In the genomic region with DNA sequence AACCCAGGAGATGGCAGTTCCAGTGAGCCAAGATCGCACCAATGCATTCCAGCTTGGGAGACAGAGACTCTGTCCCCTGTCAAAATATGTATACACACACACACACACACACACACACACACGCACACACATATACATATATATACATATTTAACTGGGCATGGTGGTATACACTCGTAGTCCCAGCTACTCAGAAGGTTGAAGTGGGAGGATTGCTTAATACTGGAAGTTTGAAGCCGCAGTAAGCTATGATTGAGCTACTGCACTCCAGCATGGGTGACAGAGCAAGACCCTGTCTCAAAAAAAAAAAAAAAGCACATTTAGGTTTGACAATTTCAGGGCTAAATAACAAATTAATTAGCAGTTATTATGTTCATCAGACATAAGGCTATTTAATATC, we compare ENCODE assay signal across 17 cellular contexts. TPM values are rescaled to one million over a fixed set of nuclear protein-coding genes. Genes with fewer than 3 reads are reported as not detected.
A peak's percentile ranks its signal among the peaks of the same experiment; 100 is the strongest.
DNase-seq lines count a peak whose midpoint lies in the region; ATAC-seq and TF ChIP-seq lines count a peak whose summit lies in the region.
"Had no signal": no experiment of that assay in that cellular context is flagged by ENCODE, and none has a peak within 500 bp of the region (broad histone marks: within the 10 kb centered on the region; RNA-seq: fewer than 3 reads in every experiment).

No MANE protein-coding gene starts in this region.

- H3K79me2 ChIP-seq in trophoblast cell (ENCODE audit: control insufficient read depth, insufficient read depth, low read length, poor library complexity) = no peaks in the 10 kb centered on the region

- H3K4me1 Mint-ChIP-seq in activated CD4-positive, alpha-beta T cell treated with anti-CD3 and anti-CD28 coated beads for 36 hours = peaks cover 13% of the 10 kb centered on the region
- no peaks in the 10 kb centered on the region for H3K4me1 Mint-ChIP-seq in CD4-positive, alpha-beta memory T cell
- H3K4me1 Mint-ChIP-seq: CD14-positive monocyte; CD4-positive, CD25-positive, alpha-beta regulatory T cell had no signal

- H3K23ac ChIP-seq in trophoblast cell (ENCODE audit: low read length) = no peak overlapping the region

- H3K79me1 ChIP-seq in trophoblast cell (ENCODE audit: low read length) = no peaks in the 10 kb centered on the region

- TF ChIP-seq CTCF in left lung (IDR thresholded peaks at IDR 0.05) = no peak

- H2AFZ ChIP-seq in trophoblast cell (ENCODE audit: insufficient read depth, low read length, poor library complexity) = no peak overlapping the region

- H3K36me3 Mint-ChIP-seq in activated CD4-positive, alpha-beta T cell treated with anti-CD3 and anti-CD28 coated beads for 36 hours (ENCODE audit: low read depth) = no peaks in the 10 kb centered on the region
- no peaks in the 10 kb centered on the region for H3K36me3 Mint-ChIP-seq in CD4-positive, alpha-beta memory T cell
- H3K36me3 Mint-ChIP-seq: CD14-positive monocyte; CD4-positive, CD25-positive, alpha-beta regulatory T cell; CD8-positive, alpha-beta T cell had no signal

- H3K4me1 ChIP-seq in left lung (no peaks in the 10 kb centered on the region), trophoblast cell (ENCODE audit: control insufficient read depth in 1 of 2, insufficient read depth in 2 of 2, low read length in 2 of 2) (no peaks in the 10 kb centered on the region)
- H3K4me1 ChIP-seq in CD4-positive, alpha-beta memory T cell (ENCODE audit: insufficient read depth, low read length) = no peaks in the 10 kb centered on the region
- H3K4me1 ChIP-seq: BE2C, Caco-2 had no signal

- H3K27me3 ChIP-seq in left lung (no peaks in the 10 kb centered on the region), trophoblast cell (ENCODE audit: insufficient read depth, low read length) (no peaks in the 10 kb centered on the region)
- H3K27me3 ChIP-seq in CD4-positive, alpha-beta memory T cell (ENCODE audit: insufficient read depth, low read length) = no peaks in the 10 kb centered on the region
- H3K27me3 ChIP-seq: BE2C, BLaER1 had no signal

- H3K9me3 Mint-ChIP-seq in activated CD4-positive, alpha-beta T cell treated with anti-CD3 and anti-CD28 coated beads for 36 hours (ENCODE audit: low read depth) = no peaks in the 10 kb centered on the region
- no peaks in the 10 kb centered on the region for H3K9me3 Mint-ChIP-seq in CD4-positive, alpha-beta memory T cell
- H3K9me3 Mint-ChIP-seq: CD4-positive, CD25-positive, alpha-beta regulatory T cell; CD8-positive, alpha-beta T cell had no signal

- DNase-seq in left lung (no peak), trophoblast cell (no peak), SKM-1 (lab: John Stamatoyannopoulos, UW; ENCODE audit: unreplicated experiment) (no peak)
- DNase-seq in activated CD4-positive, alpha-beta T cell treated with anti-CD3 and anti-CD28 coated beads for 36 hours = no peak
- DNase-seq in CD4-positive, alpha-beta memory T cell = no peak
- DNase-seq: 8988T; ACHN; BE2C; C1 segment of cervical spinal cord; Caco-2; Calu3; CD4-positive, CD25-positive, alpha-beta regulatory T cell; CD8-positive, alpha-beta T cell; DMS79 treated with DMSO at 0.1 percent for 48 hours; GF-D8 had no signal

- H3K4ac ChIP-seq in trophoblast cell (ENCODE audit: low read depth, low read length) = no peak overlapping the region

- intact Hi-C loops in left lung (cut with DNase I) = no loop called here
- intact Hi-C loops in activated CD4-positive, alpha-beta T cell treated with anti-CD3 and anti-CD28 coated beads for 36 hours (cut with DNase I, micrococcal nuclease) = no loop called here
- intact Hi-C loops in CD4-positive, alpha-beta memory T cell (cut with micrococcal nuclease) = no loop called here

- H3K27ac ChIP-seq in left lung = no peak overlapping the region
- no peak overlapping the region for H3K27ac ChIP-seq in trophoblast cell (ENCODE audit: low read depth, low read length)
- H3K27ac ChIP-seq in CD4-positive, alpha-beta memory T cell (ENCODE audit: low read depth, low read length) = no peak overlapping the region
- H3K27ac ChIP-seq: BLaER1 had no signal

- WGBS in trophoblast cell (ENCODE audit: extremely low coverage, insufficient coverage, insufficient read length) = no CpG with 5 or more reads among the region's 4 CpGs

- no peak overlapping the region for H3K9ac ChIP-seq in trophoblast cell (ENCODE audit: low read length)
- H3K9ac ChIP-seq: BLaER1 had no signal

- ATAC-seq in left lung = peak; percentile 57
- no peak for ATAC-seq in activated CD4-positive, alpha-beta T cell treated with anti-CD3 and anti-CD28 coated beads for 36 hours
- ATAC-seq: CD8-positive, alpha-beta T cell had no signal

- no peak overlapping the region for H3K4me3 ChIP-seq in left lung
- no peak overlapping the region for H3K4me3 ChIP-seq in trophoblast cell (ENCODE audit: low read depth, low read length)
- no peak overlapping the region for H3K4me3 ChIP-seq in CD4-positive, alpha-beta memory T cell (ENCODE audit: low read length in 2 of 2)
- H3K4me3 ChIP-seq: BLaER1 had no signal

- no peaks in the 10 kb centered on the region for H3K27me3 Mint-ChIP-seq in activated CD4-positive, alpha-beta T cell treated with anti-CD3 and anti-CD28 coated beads for 36 hours
- H3K27me3 Mint-ChIP-seq in CD4-positive, alpha-beta memory T cell = peaks cover 4 to 5% of the 10 kb centered on the region in 2 donors
- H3K27me3 Mint-ChIP-seq: CD4-positive, CD25-positive, alpha-beta regulatory T cell had no signal

- no peak overlapping the region for H3K27ac Mint-ChIP-seq in activated CD4-positive, alpha-beta T cell treated with anti-CD3 and anti-CD28 coated beads for 36 hours
- no peak overlapping the region for H3K27ac Mint-ChIP-seq in CD4-positive, alpha-beta memory T cell
- H3K27ac Mint-ChIP-seq: CD14-positive monocyte; CD4-positive, CD25-positive, alpha-beta regulatory T cell; CD8-positive, alpha-beta T cell had no signal

- no peak overlapping the region for H3K4me2 ChIP-seq in trophoblast cell (ENCODE audit: low read length)
- H3K4me2 ChIP-seq: BLaER1 had no signal

- POLR2A ChIA-PET in activated CD4-positive, alpha-beta T cell treated with anti-CD3 and anti-CD28 coated beads for 36 hours (lab: Charles Lee) = no interaction called here
- POLR2A ChIA-PET in CD4-positive, alpha-beta memory T cell (lab: Charles Lee; ENCODE audit: partially characterized antibody) = no interaction called here

- H3K36me3 ChIP-seq in left lung (no peaks in the 10 kb centered on the region), trophoblast cell (ENCODE audit: control insufficient read depth in 1 of 2, insufficient read depth in 2 of 2, low read length in 2 of 2) (no peaks in the 10 kb centered on the region)
- no peaks in the 10 kb centered on the region for H3K36me3 ChIP-seq in CD4-positive, alpha-beta memory T cell (ENCODE audit: insufficient read depth, low read length)
- H3K36me3 ChIP-seq: BE2C, BLaER1 had no signal

- no peak overlapping the region for H2BK5ac ChIP-seq in trophoblast cell (ENCODE audit: low read depth, low read length, poor library complexity)

- H2AK5ac ChIP-seq in trophoblast cell (ENCODE audit: low read length) = no peak overlapping the region

- no peak overlapping the region for H3K18ac ChIP-seq in trophoblast cell (ENCODE audit: low read length)

- H3K4me3 Mint-ChIP-seq in activated CD4-positive, alpha-beta T cell treated with anti-CD3 and anti-CD28 coated beads for 36 hours = no peak overlapping the region
- no peak overlapping the region for H3K4me3 Mint-ChIP-seq in CD4-positive, alpha-beta memory T cell
- H3K4me3 Mint-ChIP-seq: CD14-positive monocyte; CD4-positive, CD25-positive, alpha-beta regulatory T cell; CD8-positive, alpha-beta T cell had no signal

- H3K14ac ChIP-seq in trophoblast cell (ENCODE audit: low read length) = no peak overlapping the region

- H2BK120ac ChIP-seq in trophoblast cell (ENCODE audit: insufficient read depth, low read length, poor library complexity) = peak overlapping the region; percentile 22

- no peak overlapping the region for H4K12ac ChIP-seq in trophoblast cell (ENCODE audit: low read depth, low read length)

- no peak overlapping the region for H2BK12ac ChIP-seq in trophoblast cell (ENCODE audit: low read length)

- H3K9me3 ChIP-seq in left lung = no peaks in the 10 kb centered on the region
- no peaks in the 10 kb centered on the region for H3K9me3 ChIP-seq in trophoblast cell (ENCODE audit: insufficient read depth, low read depth, low read length)
- H3K9me3 ChIP-seq in CD4-positive, alpha-beta memory T cell (ENCODE audit: control insufficient read depth in 1 of 2, low read length in 2 of 2) = no peaks in the 10 kb centered on the region
- H3K9me3 ChIP-seq: BE2C, BLaER1, Caco-2 had no signal

- CTCF ChIA-PET in activated CD4-positive, alpha-beta T cell treated with anti-CD3 and anti-CD28 coated beads for 36 hours (lab: Charles Lee) = no interaction called here
- CTCF ChIA-PET in CD4-positive, alpha-beta memory T cell (lab: Charles Lee; ENCODE audit: partially characterized antibody) = no interaction called here

- H4K8ac ChIP-seq in trophoblast cell (ENCODE audit: low read depth, low read length) = no peak overlapping the region

- peak overlapping the region; percentile 43 for H4K91ac ChIP-seq in trophoblast cell (ENCODE audit: low read depth, low read length)

RNA-seq across cellular contexts. Expression of a gene that starts 36.0 kb away (rescaled TPM):
- total RNA-seq in left lung = 10 to 100 TPM; 78.6 to 98.2 TPM
- 268 and 278 TPM in 2 replicates for polyA plus RNA-seq in trophoblast cell (2013)
- total RNA-seq in activated CD4-positive, alpha-beta T cell treated with anti-CD3 and anti-CD28 coated beads for 36 hours = 100 to 1,000 TPM; 300 to 310 TPM
- total RNA-seq in CD4-positive, alpha-beta memory T cell = 10 to 100 TPM; 85.1 to 87.1 TPM
- polyA plus RNA-seq in CD4-positive, alpha-beta memory T cell = 100 to 1,000 TPM; 162 to 187 TPM
